Comparison of ENCODE assay signal across 20 cellular contexts in genomic region chr5:50921366-50922133, GRCh38.
DNase-seq lines count a peak whose midpoint lies in the region; ATAC-seq, FAIRE-seq and TF ChIP-seq lines count a peak whose summit lies in the region.
"Had no signal": no experiment of that assay in that cellular context is flagged by ENCODE, and none has a peak within 500 bp of the region (broad histone marks: within the 10 kb centered on the region; RNA-seq: fewer than 3 reads in every experiment).

No MANE protein-coding gene starts in this region.

- TF ChIP-seq POLR2A in upper lobe of left lung (IDR thresholded peaks at IDR 0.05) (no peak), Peyer's patch (IDR thresholded peaks at IDR 0.05) (no peak)

- H3K27me3 ChIP-seq in H7 (ENCODE audit: control insufficient read depth, insufficient read depth, low read length) (peaks cover 6% of the 10 kb centered on the region; the same call in 1 of the 2 replicates), upper lobe of left lung (no peaks in the 10 kb centered on the region), Peyer's patch (no peaks in the 10 kb centered on the region)
- H3K27me3 ChIP-seq: BLaER1 had no signal

- ATAC-seq in upper lobe of left lung (ENCODE audit: low FRiP score in 2 of 2), result peak; percentile 10 to 46
- ATAC-seq: CD8-positive, alpha-beta T cell had no signal

- no peak for TF ChIP-seq EP300 in upper lobe of left lung (IDR thresholded peaks at IDR 0.05)

- FAIRE-seq in HTR-8/SVneo (lab: Jason Lieb, UNC), result peak; percentile 36
- FAIRE-seq: A204.1, G401.6, GM12892, H1 had no signal

- H3K4me3 ChIP-seq in H7 (ENCODE audit: insufficient read depth, low read depth, low read length), result no peak overlapping the region
- no peak overlapping the region for H3K4me3 ChIP-seq in upper lobe of left lung
- no peak overlapping the region for H3K4me3 ChIP-seq in Peyer's patch
- H3K4me3 ChIP-seq: BLaER1, GM23248 had no signal

- no peaks in the 10 kb centered on the region for H3K4me1 ChIP-seq in upper lobe of left lung
- H3K4me1 ChIP-seq in Peyer's patch, result no peaks in the 10 kb centered on the region
- H3K4me1 ChIP-seq: BLaER1, Caco-2 had no signal

- no peaks in the 10 kb centered on the region for H3K36me3 ChIP-seq in H7 (replicated peaks; ENCODE audit: control insufficient read depth, insufficient read depth, low read length)
- no peaks in the 10 kb centered on the region for H3K36me3 ChIP-seq in upper lobe of left lung
- H3K36me3 ChIP-seq in Peyer's patch, result no peaks in the 10 kb centered on the region
- H3K36me3 ChIP-seq: BLaER1 had no signal

- H3K27ac ChIP-seq in upper lobe of left lung, result no peak overlapping the region
- no peak overlapping the region for H3K27ac ChIP-seq in Peyer's patch
- H3K27ac ChIP-seq: BLaER1, C4-2B, GM23248 had no signal

- WGBS in upper lobe of left lung, 2 donors, result 95 to 97% methylated on average over 11 to 18 of the region's 20 CpGs

- H3K9me3 ChIP-seq in upper lobe of left lung (no peaks in the 10 kb centered on the region), Peyer's patch (no peaks in the 10 kb centered on the region)
- H3K9me3 ChIP-seq: Caco-2 had no signal

- peak; percentile 7 for DNase-seq in H7
- no peak for DNase-seq in HTR-8/SVneo (ENCODE audit: insufficient read length, low spot score)
- peak in 1 of 2 donors; percentile 55 for DNase-seq in upper lobe of left lung
- no peak for DNase-seq in Peyer's patch
- no peak for DNase-seq in NCI-H187 treated with DMSO at 0.1 percent for 48 hours (lab: John Stamatoyannopoulos, UW)
- DNase-seq in NCI-H69 (lab: John Stamatoyannopoulos, UW), result no peak
- DNase-seq: Caco-2; CD4-positive, CD25-positive, alpha-beta regulatory T cell; CD8-positive, alpha-beta T cell; DMS153; DND-41; GM23248; H9; HFFc6 had no signal

- TF ChIP-seq CTCF in upper lobe of left lung (IDR thresholded peaks at IDR 0.05), result no peak
- no peak for TF ChIP-seq CTCF in Peyer's patch (IDR thresholded peaks at IDR 0.05)
